ENCODE assay signal across 1 cellular context in the genomic region with DNA sequence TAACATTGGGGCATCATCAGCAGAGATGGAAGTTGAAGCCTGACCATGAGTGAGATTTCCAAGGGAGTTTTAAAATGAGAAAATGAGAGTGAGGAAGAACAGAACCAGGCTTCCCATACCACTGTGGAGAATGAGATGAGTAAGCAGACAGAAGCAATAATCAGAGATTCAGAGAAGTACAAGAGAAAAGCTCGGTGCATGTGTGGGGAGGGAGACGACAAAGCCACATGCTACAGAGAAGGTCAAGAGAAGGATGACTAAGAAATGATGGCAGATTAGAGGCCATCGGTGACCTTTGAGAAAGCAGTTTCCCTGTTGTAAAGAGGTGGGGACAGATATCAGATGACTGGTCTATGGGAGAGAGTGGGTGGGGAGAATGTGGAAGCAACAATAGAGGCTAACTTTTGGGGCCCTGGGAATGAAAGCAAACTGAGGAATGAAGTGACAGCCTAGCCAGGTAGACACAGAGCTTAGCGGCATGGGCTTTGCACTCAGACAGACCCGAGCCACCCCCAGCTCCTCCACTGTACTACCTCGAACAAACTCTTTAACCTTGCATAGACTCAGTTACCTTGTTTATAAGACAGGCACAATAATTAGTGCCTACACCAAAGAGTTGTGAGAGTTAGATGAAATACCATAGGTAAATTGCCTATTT.
A peak's percentile ranks its signal among the peaks of the same experiment; 100 is the strongest.
TF ChIP-seq lines count a peak whose summit lies in the region.

No MANE protein-coding gene starts in this region.

TF ChIP-seq in K562, 482 proteins besides CTCF, POLR2A, EP300 and RAD21 (continued from another document and continues in another):
- no peak for TF ChIP-seq PPARD (CRISPR knock-in tag; IDR thresholded peaks at IDR 0.05)
- peak in 1 of 2 experiments; percentile 58; a peak in 1 of 3 replicates for TF ChIP-seq CBX3 (IDR thresholded peaks at IDR 0.05; ENCODE audit: borderline replicate concordance in 1 of 2, low read length in 2 of 2)
- no peak for TF ChIP-seq DACH1 (IDR thresholded peaks at IDR 0.05; ENCODE audit: partially characterized antibody)
- TF ChIP-seq CCAR2 (IDR thresholded peaks at IDR 0.05; ENCODE audit: low read depth, low read length) = no peak
- TF ChIP-seq PML (IDR thresholded peaks at IDR 0.05; ENCODE audit: low read length) = no peak
- TF ChIP-seq CC2D1A (IDR thresholded peaks at IDR 0.05) = peak; percentile 66; the same call in 1 of the 2 replicates
- TF ChIP-seq GABPB2 (CRISPR knock-in tag; conservative IDR thresholded peaks at IDR 0.05) = no peak
- TF ChIP-seq ZNF408 (CRISPR knock-in tag; IDR thresholded peaks at IDR 0.05; ENCODE audit: low read depth) = no peak
- TF ChIP-seq, protein P1, sequence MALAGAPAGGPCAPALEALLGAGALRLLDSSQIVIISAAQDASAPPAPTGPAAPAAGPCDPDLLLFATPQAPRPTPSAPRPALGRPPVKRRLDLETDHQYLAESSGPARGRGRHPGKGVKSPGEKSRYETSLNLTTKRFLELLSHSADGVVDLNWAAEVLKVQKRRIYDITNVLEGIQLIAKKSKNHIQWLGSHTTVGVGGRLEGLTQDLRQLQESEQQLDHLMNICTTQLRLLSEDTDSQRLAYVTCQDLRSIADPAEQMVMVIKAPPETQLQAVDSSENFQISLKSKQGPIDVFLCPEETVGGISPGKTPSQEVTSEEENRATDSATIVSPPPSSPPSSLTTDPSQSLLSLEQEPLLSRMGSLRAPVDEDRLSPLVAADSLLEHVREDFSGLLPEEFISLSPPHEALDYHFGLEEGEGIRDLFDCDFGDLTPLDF (CRISPR knock-in tag; IDR thresholded peaks at IDR 0.05) = no peak
- TF ChIP-seq SIX5 (IDR thresholded peaks at IDR 0.05; ENCODE audit: borderline replicate concordance in 1 of 2, insufficient read depth in 1 of 2, low read depth in 1 of 2, low read length in 2 of 2) = no peak
- TF ChIP-seq, protein P2, sequence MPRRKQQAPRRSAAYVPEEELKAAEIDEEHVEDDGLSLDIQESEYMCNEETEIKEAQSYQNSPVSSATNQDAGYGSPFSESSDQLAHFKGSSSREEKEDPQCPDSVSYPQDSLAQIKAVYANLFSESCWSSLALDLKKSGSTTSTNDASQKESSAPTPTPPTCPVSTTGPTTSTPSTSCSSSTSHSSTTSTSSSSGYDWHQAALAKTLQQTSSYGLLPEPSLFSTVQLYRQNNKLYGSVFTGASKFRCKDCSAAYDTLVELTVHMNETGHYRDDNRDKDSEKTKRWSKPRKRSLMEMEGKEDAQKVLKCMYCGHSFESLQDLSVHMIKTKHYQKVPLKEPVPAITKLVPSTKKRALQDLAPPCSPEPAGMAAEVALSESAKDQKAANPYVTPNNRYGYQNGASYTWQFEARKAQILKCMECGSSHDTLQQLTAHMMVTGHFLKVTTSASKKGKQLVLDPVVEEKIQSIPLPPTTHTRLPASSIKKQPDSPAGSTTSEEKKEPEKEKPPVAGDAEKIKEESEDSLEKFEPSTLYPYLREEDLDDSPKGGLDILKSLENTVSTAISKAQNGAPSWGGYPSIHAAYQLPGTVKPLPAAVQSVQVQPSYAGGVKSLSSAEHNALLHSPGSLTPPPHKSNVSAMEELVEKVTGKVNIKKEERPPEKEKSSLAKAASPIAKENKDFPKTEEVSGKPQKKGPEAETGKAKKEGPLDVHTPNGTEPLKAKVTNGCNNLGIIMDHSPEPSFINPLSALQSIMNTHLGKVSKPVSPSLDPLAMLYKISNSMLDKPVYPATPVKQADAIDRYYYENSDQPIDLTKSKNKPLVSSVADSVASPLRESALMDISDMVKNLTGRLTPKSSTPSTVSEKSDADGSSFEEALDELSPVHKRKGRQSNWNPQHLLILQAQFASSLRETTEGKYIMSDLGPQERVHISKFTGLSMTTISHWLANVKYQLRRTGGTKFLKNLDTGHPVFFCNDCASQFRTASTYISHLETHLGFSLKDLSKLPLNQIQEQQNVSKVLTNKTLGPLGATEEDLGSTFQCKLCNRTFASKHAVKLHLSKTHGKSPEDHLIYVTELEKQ (CRISPR knock-in tag; IDR thresholded peaks at IDR 0.05) = no peak
- peak; percentile 97 for TF ChIP-seq FOSL1 (tag; conservative IDR thresholded peaks at IDR 0.05)
- TF ChIP-seq ZNF143 (CRISPR knock-in tag; IDR thresholded peaks at IDR 0.05) = no peak
- TF ChIP-seq ZNF695 (CRISPR knock-in tag; IDR thresholded peaks at IDR 0.05) = no peak
- TF ChIP-seq ZC3H4 (CRISPR knock-in tag; IDR thresholded peaks at IDR 0.05; ENCODE audit: borderline replicate concordance) = no peak
- peak in 1 of 2 experiments; percentile 22; a peak in 1 of 4 replicates for TF ChIP-seq MAZ (CRISPR knock-in tag; conservative IDR thresholded peaks at IDR 0.05 in 1 of 2, IDR thresholded peaks at IDR 0.05 in 1 of 2)
- no peak for TF ChIP-seq POU5F1 (IDR thresholded peaks at IDR 0.05; ENCODE audit: borderline replicate concordance, low read depth, low read length, partially characterized antibody)
- peak; percentile 19; the same call in 1 of the 2 replicates for TF ChIP-seq STAT5A (IDR thresholded peaks at IDR 0.05; ENCODE audit: borderline replicate concordance, low read length)
- TF ChIP-seq KHSRP (IDR thresholded peaks at IDR 0.05) = no peak
- TF ChIP-seq NFATC3 (IDR thresholded peaks at IDR 0.05) = no peak
- no peak for TF ChIP-seq SAFB (IDR thresholded peaks at IDR 0.05; ENCODE audit: borderline replicate concordance, low read depth, low read length)
- no peak for TF ChIP-seq HMG20A (CRISPR knock-in tag; conservative IDR thresholded peaks at IDR 0.05)
- TF ChIP-seq ZBED1 (IDR thresholded peaks at IDR 0.05) = no peak
- no peak; the same call in 1 of the 2 replicates for TF ChIP-seq ZEB2 (IDR thresholded peaks at IDR 0.05)
- no peak for TF ChIP-seq IFI16 (CRISPR knock-in tag; IDR thresholded peaks at IDR 0.05)
- no peak for TF ChIP-seq FUS (optimal IDR thresholded peaks at IDR 0.05; ENCODE audit: low read depth, low read length)
- TF ChIP-seq TAL1 (IDR thresholded peaks at IDR 0.05) = peak; percentile 57; the same call in 1 of the 2 replicates
- TF ChIP-seq HNRNPH1 (optimal IDR thresholded peaks at IDR 0.05; ENCODE audit: low read depth, low read length) = no peak
- no peak for TF ChIP-seq ZKSCAN3 (CRISPR knock-in tag; IDR thresholded peaks at IDR 0.05)
- TF ChIP-seq PRPF4 (IDR thresholded peaks at IDR 0.05; ENCODE audit: insufficient read depth, low read depth, low read length, poor library complexity, severe bottlenecking) = no peak
- no peak for TF ChIP-seq MYBL2 (IDR thresholded peaks at IDR 0.05; ENCODE audit: low read depth)
- no peak for TF ChIP-seq MYBL2 (CRISPR knock-in tag; IDR thresholded peaks at IDR 0.05; ENCODE audit: borderline replicate concordance)
- no peak for TF ChIP-seq ZNF551 (CRISPR knock-in tag; IDR thresholded peaks at IDR 0.05)
- 0 out of 2 replicates have a peak, but pooled peaks have one; percentile 2 for TF ChIP-seq NFE2L1 (tag; IDR thresholded peaks at IDR 0.05; ENCODE audit: borderline replicate concordance, low read depth)
- TF ChIP-seq XRCC4 (IDR thresholded peaks at IDR 0.05; ENCODE audit: extremely low read depth, insufficient read depth, insufficient read length) = no peak
- no peak for TF ChIP-seq XRCC5 (IDR thresholded peaks at IDR 0.05; ENCODE audit: low read depth, low read length)
- TF ChIP-seq SRSF7 (optimal IDR thresholded peaks at IDR 0.05; ENCODE audit: low read depth, low read length) = no peak
- TF ChIP-seq, protein P3, sequence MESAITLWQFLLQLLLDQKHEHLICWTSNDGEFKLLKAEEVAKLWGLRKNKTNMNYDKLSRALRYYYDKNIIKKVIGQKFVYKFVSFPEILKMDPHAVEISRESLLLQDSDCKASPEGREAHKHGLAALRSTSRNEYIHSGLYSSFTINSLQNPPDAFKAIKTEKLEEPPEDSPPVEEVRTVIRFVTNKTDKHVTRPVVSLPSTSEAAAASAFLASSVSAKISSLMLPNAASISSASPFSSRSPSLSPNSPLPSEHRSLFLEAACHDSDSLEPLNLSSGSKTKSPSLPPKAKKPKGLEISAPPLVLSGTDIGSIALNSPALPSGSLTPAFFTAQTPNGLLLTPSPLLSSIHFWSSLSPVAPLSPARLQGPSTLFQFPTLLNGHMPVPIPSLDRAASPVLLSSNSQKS (CRISPR knock-in tag; IDR thresholded peaks at IDR 0.05) = no peak
- TF ChIP-seq, protein P4, sequence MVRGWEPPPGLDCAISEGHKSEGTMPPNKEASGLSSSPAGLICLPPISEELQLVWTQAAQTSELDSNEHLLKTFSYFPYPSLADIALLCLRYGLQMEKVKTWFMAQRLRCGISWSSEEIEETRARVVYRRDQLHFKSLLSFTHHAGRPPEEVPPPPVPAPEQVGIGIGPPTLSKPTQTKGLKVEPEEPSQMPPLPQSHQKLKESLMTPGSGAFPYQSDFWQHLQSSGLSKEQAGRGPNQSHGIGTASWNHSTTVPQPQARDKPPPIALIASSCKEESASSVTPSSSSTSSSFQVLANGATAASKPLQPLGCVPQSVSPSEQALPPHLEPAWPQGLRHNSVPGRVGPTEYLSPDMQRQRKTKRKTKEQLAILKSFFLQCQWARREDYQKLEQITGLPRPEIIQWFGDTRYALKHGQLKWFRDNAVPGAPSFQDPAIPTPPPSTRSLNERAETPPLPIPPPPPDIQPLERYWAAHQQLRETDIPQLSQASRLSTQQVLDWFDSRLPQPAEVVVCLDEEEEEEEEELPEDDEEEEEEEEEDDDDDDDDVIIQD (CRISPR knock-in tag; IDR thresholded peaks at IDR 0.05) = no peak
- peak; percentile 62 for TF ChIP-seq ATF7 (IDR thresholded peaks at IDR 0.05)
- peak; percentile 31; the same call in 1 of the 2 replicates for TF ChIP-seq BHLHE40 (IDR thresholded peaks at IDR 0.05; ENCODE audit: low read length)
- TF ChIP-seq, protein P5, sequence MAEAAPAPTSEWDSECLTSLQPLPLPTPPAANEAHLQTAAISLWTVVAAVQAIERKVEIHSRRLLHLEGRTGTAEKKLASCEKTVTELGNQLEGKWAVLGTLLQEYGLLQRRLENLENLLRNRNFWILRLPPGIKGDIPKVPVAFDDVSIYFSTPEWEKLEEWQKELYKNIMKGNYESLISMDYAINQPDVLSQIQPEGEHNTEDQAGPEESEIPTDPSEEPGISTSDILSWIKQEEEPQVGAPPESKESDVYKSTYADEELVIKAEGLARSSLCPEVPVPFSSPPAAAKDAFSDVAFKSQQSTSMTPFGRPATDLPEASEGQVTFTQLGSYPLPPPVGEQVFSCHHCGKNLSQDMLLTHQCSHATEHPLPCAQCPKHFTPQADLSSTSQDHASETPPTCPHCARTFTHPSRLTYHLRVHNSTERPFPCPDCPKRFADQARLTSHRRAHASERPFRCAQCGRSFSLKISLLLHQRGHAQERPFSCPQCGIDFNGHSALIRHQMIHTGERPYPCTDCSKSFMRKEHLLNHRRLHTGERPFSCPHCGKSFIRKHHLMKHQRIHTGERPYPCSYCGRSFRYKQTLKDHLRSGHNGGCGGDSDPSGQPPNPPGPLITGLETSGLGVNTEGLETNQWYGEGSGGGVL (CRISPR knock-in tag; IDR thresholded peaks at IDR 0.05) = no peak
- no peak for TF ChIP-seq RFX1 (IDR thresholded peaks at IDR 0.05)
- no peak for TF ChIP-seq NR3C1 (CRISPR knock-in tag; IDR thresholded peaks at IDR 0.05)
- TF ChIP-seq ZNF717 (CRISPR knock-in tag; IDR thresholded peaks at IDR 0.05) = no peak
- no peak for TF ChIP-seq MCM7 (IDR thresholded peaks at IDR 0.05)
- no peak for TF ChIP-seq TAF1 (IDR thresholded peaks at IDR 0.05; ENCODE audit: control insufficient read depth, extremely low read depth, insufficient read depth, low read length, severe bottlenecking)
- TF ChIP-seq RBBP5 (IDR thresholded peaks at IDR 0.05; ENCODE audit: borderline replicate concordance, insufficient read depth, low read length, poor library complexity, severe bottlenecking) = peak; percentile 50
- TF ChIP-seq IRF2 (CRISPR knock-in tag; IDR thresholded peaks at IDR 0.05) = no peak
- TF ChIP-seq ZNF324 (CRISPR knock-in tag; IDR thresholded peaks at IDR 0.05) = no peak
- 0 out of 2 replicates have a peak, but pooled peaks have one; percentile 31 for TF ChIP-seq ZFX (CRISPR knock-in tag; IDR thresholded peaks at IDR 0.05)
- TF ChIP-seq SAP30 (IDR thresholded peaks at IDR 0.05; ENCODE audit: borderline replicate concordance, insufficient read depth, low read depth, low read length, poor library complexity, severe bottlenecking) = no peak
- TF ChIP-seq, protein P6, sequence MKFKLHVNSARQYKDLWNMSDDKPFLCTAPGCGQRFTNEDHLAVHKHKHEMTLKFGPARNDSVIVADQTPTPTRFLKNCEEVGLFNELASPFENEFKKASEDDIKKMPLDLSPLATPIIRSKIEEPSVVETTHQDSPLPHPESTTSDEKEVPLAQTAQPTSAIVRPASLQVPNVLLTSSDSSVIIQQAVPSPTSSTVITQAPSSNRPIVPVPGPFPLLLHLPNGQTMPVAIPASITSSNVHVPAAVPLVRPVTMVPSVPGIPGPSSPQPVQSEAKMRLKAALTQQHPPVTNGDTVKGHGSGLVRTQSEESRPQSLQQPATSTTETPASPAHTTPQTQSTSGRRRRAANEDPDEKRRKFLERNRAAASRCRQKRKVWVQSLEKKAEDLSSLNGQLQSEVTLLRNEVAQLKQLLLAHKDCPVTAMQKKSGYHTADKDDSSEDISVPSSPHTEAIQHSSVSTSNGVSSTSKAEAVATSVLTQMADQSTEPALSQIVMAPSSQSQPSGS (CRISPR knock-in tag; IDR thresholded peaks at IDR 0.05) = no peak
- TF ChIP-seq SUPT5H (IDR thresholded peaks at IDR 0.05) = no peak
- TF ChIP-seq ZNF699 (CRISPR knock-in tag; IDR thresholded peaks at IDR 0.05; ENCODE audit: insufficient replicate concordance) = no peak
- TF ChIP-seq, protein P7, sequence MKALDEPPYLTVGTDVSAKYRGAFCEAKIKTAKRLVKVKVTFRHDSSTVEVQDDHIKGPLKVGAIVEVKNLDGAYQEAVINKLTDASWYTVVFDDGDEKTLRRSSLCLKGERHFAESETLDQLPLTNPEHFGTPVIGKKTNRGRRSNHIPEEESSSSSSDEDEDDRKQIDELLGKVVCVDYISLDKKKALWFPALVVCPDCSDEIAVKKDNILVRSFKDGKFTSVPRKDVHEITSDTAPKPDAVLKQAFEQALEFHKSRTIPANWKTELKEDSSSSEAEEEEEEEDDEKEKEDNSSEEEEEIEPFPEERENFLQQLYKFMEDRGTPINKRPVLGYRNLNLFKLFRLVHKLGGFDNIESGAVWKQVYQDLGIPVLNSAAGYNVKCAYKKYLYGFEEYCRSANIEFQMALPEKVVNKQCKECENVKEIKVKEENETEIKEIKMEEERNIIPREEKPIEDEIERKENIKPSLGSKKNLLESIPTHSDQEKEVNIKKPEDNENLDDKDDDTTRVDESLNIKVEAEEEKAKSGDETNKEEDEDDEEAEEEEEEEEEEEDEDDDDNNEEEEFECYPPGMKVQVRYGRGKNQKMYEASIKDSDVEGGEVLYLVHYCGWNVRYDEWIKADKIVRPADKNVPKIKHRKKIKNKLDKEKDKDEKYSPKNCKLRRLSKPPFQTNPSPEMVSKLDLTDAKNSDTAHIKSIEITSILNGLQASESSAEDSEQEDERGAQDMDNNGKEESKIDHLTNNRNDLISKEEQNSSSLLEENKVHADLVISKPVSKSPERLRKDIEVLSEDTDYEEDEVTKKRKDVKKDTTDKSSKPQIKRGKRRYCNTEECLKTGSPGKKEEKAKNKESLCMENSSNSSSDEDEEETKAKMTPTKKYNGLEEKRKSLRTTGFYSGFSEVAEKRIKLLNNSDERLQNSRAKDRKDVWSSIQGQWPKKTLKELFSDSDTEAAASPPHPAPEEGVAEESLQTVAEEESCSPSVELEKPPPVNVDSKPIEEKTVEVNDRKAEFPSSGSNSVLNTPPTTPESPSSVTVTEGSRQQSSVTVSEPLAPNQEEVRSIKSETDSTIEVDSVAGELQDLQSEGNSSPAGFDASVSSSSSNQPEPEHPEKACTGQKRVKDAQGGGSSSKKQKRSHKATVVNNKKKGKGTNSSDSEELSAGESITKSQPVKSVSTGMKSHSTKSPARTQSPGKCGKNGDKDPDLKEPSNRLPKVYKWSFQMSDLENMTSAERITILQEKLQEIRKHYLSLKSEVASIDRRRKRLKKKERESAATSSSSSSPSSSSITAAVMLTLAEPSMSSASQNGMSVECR (CRISPR knock-in tag; IDR thresholded peaks at IDR 0.05) = no peak
